Comparison of ENCODE assay signal across 8 cellular contexts in genomic region chr17:42555122-42555622, GRCh38.
DNase-seq lines count a peak whose midpoint lies in the region; ATAC-seq lines count a peak whose summit lies in the region.

No MANE protein-coding gene starts in this region.

- no peak for DNase-seq in activated naive CD8-positive, alpha-beta T cell treated with anti-CD3 and anti-CD28 coated beads, Interleukin-2, amount 50 U/mL, for 24 hours
- DNase-seq in COLO829 (ENCODE audit: low spot score) = no peak
- no peak for DNase-seq in KBM-7
- DNase-seq in stimulated activated CD4-positive, alpha-beta T cell treated with anti-CD3 and anti-CD28 coated beads, Interleukin-15, amount 100 ng/mL, for 24 hours = no peak
- no peak for DNase-seq in EL

- H3K27ac ChIP-seq in HUES48 (ENCODE audit: low read depth, low read length) (peak overlapping the region; percentile 86), iPS-20b (ENCODE audit: low read length) (no peak overlapping the region), stomach smooth muscle (ENCODE audit: low read length) (peak overlapping the region; percentile 82)

- no peaks in the 10 kb centered on the region for H3K36me3 Mint-ChIP-seq in activated naive CD8-positive, alpha-beta T cell treated with anti-CD3 and anti-CD28 coated beads, Interleukin-2, amount 50 U/mL, for 24 hours (ENCODE audit: low read depth)

- H3K36me3 ChIP-seq in HUES48 (ENCODE audit: control insufficient read depth, insufficient read depth, low read length) (no peaks in the 10 kb centered on the region), iPS-20b (ENCODE audit: insufficient read depth, low read depth, low read length) (no peaks in the 10 kb centered on the region), stomach smooth muscle (ENCODE audit: control insufficient read depth in 2 of 2, insufficient read depth in 2 of 2, low read length in 2 of 2) (no peaks in the 10 kb centered on the region)

- in situ Hi-C loops in KBM-7 (cut with MboI; ENCODE audit: low pct_unique_long_range_greater_than_20kb, low sequenced_read_pairs) = no loop called here

- H3K27me3 ChIP-seq in HUES48 (ENCODE audit: control insufficient read depth, insufficient read depth, low read length) (no peaks in the 10 kb centered on the region), iPS-20b (ENCODE audit: insufficient read depth, low read length) (no peaks in the 10 kb centered on the region), stomach smooth muscle (ENCODE audit: control insufficient read depth in 1 of 2, insufficient read depth in 2 of 2, low read length in 2 of 2) (no peaks in the 10 kb centered on the region)

- peaks cover 22% of the 10 kb centered on the region for H3K4me1 Mint-ChIP-seq in activated naive CD8-positive, alpha-beta T cell treated with anti-CD3 and anti-CD28 coated beads, Interleukin-2, amount 50 U/mL, for 24 hours

- no peak for ATAC-seq in activated naive CD8-positive, alpha-beta T cell treated with anti-CD3 and anti-CD28 coated beads, Interleukin-2, amount 50 U/mL, for 24 hours

- H3K4me3 ChIP-seq in HUES48 (ENCODE audit: low read depth, low read length) (peak overlapping the region; percentile 99), iPS-20b (ENCODE audit: low read length) (peak overlapping the region; percentile 92), stomach smooth muscle (ENCODE audit: low read length in 2 of 2) (peak overlapping the region; percentile 89 to 93)

- peak overlapping the region; percentile 86 for H3K4me3 Mint-ChIP-seq in activated naive CD8-positive, alpha-beta T cell treated with anti-CD3 and anti-CD28 coated beads, Interleukin-2, amount 50 U/mL, for 24 hours

- no peaks in the 10 kb centered on the region for H3K27me3 Mint-ChIP-seq in activated naive CD8-positive, alpha-beta T cell treated with anti-CD3 and anti-CD28 coated beads, Interleukin-2, amount 50 U/mL, for 24 hours

- H3K4me1 ChIP-seq in HUES48 (ENCODE audit: control insufficient read depth, insufficient read depth, low read length) (peaks cover 5% of the 10 kb centered on the region), iPS-20b (ENCODE audit: insufficient read depth, low read length) (no peaks in the 10 kb centered on the region), stomach smooth muscle (ENCODE audit: control insufficient read depth, insufficient read depth, low read length) (peaks cover 20% of the 10 kb centered on the region)

- peak overlapping the region; percentile 86 for H3K27ac Mint-ChIP-seq in activated naive CD8-positive, alpha-beta T cell treated with anti-CD3 and anti-CD28 coated beads, Interleukin-2, amount 50 U/mL, for 24 hours

- peak overlapping the region; percentile 86 for H3K9ac ChIP-seq in HUES48 (ENCODE audit: low read depth, low read length)
- H3K9ac ChIP-seq in iPS-20b (ENCODE audit: low read depth, low read length) = peak overlapping the region; percentile 92; the same call in 1 of the 2 replicates
- H3K9ac ChIP-seq in stomach smooth muscle (ENCODE audit: low read length in 2 of 2) = peak overlapping the region; percentile 98 to 99

- H3K9me3 Mint-ChIP-seq in activated naive CD8-positive, alpha-beta T cell treated with anti-CD3 and anti-CD28 coated beads, Interleukin-2, amount 50 U/mL, for 24 hours = no peaks in the 10 kb centered on the region

- no peaks in the 10 kb centered on the region for H3K9me3 ChIP-seq in HUES48 (ENCODE audit: control insufficient read depth, insufficient read depth, low read length)
- H3K9me3 ChIP-seq in iPS-20b (ENCODE audit: insufficient read depth, low read depth, low read length) = no peaks in the 10 kb centered on the region
- H3K9me3 ChIP-seq in stomach smooth muscle (ENCODE audit: control insufficient read depth in 2 of 2, low read length in 2 of 2) = no peaks in the 10 kb centered on the region
